22 cellular contexts compared by ENCODE assay signal in genomic region chr6:142696123-142696522, GRCh38.
DNase-seq lines count a peak whose midpoint lies in the region; ATAC-seq and TF ChIP-seq lines count a peak whose summit lies in the region.
"Had no signal": no experiment of that assay in that cellular context is flagged by ENCODE, and none has a peak within 500 bp of the region (broad histone marks: within the 10 kb centered on the region; RNA-seq: fewer than 3 reads in every experiment).

No MANE protein-coding gene starts in this region.

- H3K27me3 ChIP-seq in esophagus squamous epithelium = no peaks in the 10 kb centered on the region
- H3K27me3 ChIP-seq: BLaER1 treated with 17β-estradiol and CSF1 and Interleukin-3, amounts not matched to agents 10 nM and 100 nM; upper lobe of left lung had no signal

- no peak for TF ChIP-seq POLR2A in esophagus squamous epithelium (IDR thresholded peaks at IDR 0.05)

- no peaks in the 10 kb centered on the region for H3K9me3 ChIP-seq in esophagus squamous epithelium
- H3K9me3 ChIP-seq: A549; BLaER1 treated with 17β-estradiol and CSF1 and Interleukin-3, amounts not matched to agents 10 nM and 100 nM; upper lobe of left lung had no signal

- peaks cover 0 to 34% (median 8%) of the 10 kb centered on the region in 3 donors for H3K4me1 ChIP-seq in esophagus squamous epithelium

- peak overlapping the region; percentile 56 for H3K27ac ChIP-seq in 22Rv1
- peak overlapping the region in 3 of 4 donors; percentile 3 to 60 (median 34) for H3K27ac ChIP-seq in esophagus squamous epithelium
- H3K27ac ChIP-seq: BLaER1 treated with 17β-estradiol and CSF1 and Interleukin-3, amounts not matched to agents 10 nM and 100 nM had no signal

- no peaks in the 10 kb centered on the region for H3K36me3 Mint-ChIP-seq in nephron progenitor cell (ENCODE audit: low read depth)
- no peaks in the 10 kb centered on the region for H3K36me3 Mint-ChIP-seq in T-helper 2 cell treated with Interferon-gamma antibody and Interleukin-4, amounts not matched to agents 5 μg/mL and 100 μg/mL, for 36 hours (ENCODE audit: low read depth)

- H3K27me3 Mint-ChIP-seq in nephron progenitor cell (ENCODE audit: low read depth, poor library complexity) = peaks cover 4% of the 10 kb centered on the region
- H3K27me3 Mint-ChIP-seq in T-helper 2 cell treated with Interferon-gamma antibody and Interleukin-4, amounts not matched to agents 5 μg/mL and 100 μg/mL, for 36 hours (ENCODE audit: low read depth) = peaks cover 2% of the 10 kb centered on the region
- H3K27me3 Mint-ChIP-seq: stimulated activated naive CD8-positive, alpha-beta T cell treated with anti-CD3 and anti-CD28 coated beads, Interleukin-15, amount 100 ng/mL, for 72 hours had no signal

- H3K4me3 ChIP-seq in LNCaP clone FGC (ENCODE audit: low read depth, low read length) (0 out of 2 replicates have a peak overlapping the region, but pooled peaks have one; percentile 6), esophagus squamous epithelium (no peak overlapping the region)
- H3K4me3 ChIP-seq: A549; BLaER1 treated with 17β-estradiol and CSF1 and Interleukin-3, amounts not matched to agents 10 nM and 100 nM; upper lobe of left lung had no signal

- H3K9me3 Mint-ChIP-seq in nephron progenitor cell = no peaks in the 10 kb centered on the region
- H3K9me3 Mint-ChIP-seq in T-helper 2 cell treated with Interferon-gamma antibody and Interleukin-4, amounts not matched to agents 5 μg/mL and 100 μg/mL, for 36 hours = no peaks in the 10 kb centered on the region
- H3K9me3 Mint-ChIP-seq: dendritic cell treated with granulocyte-macrophage colony-stimulating factor and Interleukin-4, amounts not matched to agents 40 ng/mL and 50 ng/mL, for 4 days had no signal

- DNase-seq in LNCaP clone FGC (ENCODE audit: low read depth) = peak; percentile 38
- DNase-seq in esophagus squamous epithelium (lab: John Stamatoyannopoulos, UW) = no peak
- no peak for DNase-seq in nephron progenitor cell
- DNase-seq in T-helper 2 cell treated with Interferon-gamma antibody and Interleukin-4, amounts not matched to agents 5 μg/mL and 100 μg/mL, for 36 hours (ENCODE audit: low spot score) = no peak
- no peak for DNase-seq in DMS114 treated with DMSO at 0.1 percent for 48 hours (lab: John Stamatoyannopoulos, UW; ENCODE audit: unreplicated experiment)
- DNase-seq in middle frontal gyrus (ENCODE audit: extremely low spot score, low spot score) = no peak
- DNase-seq: activated CD8-positive, alpha-beta T cell treated with anti-CD3 and anti-CD28 coated beads, Interleukin-2, amount 10 ng/mL, durations not matched to agents 7 days and 5 days; activated gamma-delta T cell; caudate nucleus; KG1; NCI-H187; NCI-H69; retina; stimulated activated CD4-positive, alpha-beta T cell treated with anti-CD3 and anti-CD28 coated beads, Interleukin-12 subunit alpha, Interleukin-12 subunit beta, amount 100 ng/mL, for 4 hours; stimulated activated naive CD8-positive, alpha-beta T cell treated with anti-CD3 and anti-CD28 coated beads, Interleukin-15, amount 100 ng/mL, for 72 hours had no signal

- intact Hi-C loops in esophagus squamous epithelium (cut with DNase I) = loop anchor here (10.0 kb wide), 2 partner anchors 329 to 729 kb away; no protein-coding TSS in a partner anchor

- H3K36me3 ChIP-seq in esophagus squamous epithelium = no peaks in the 10 kb centered on the region
- H3K36me3 ChIP-seq: BLaER1 treated with 17β-estradiol and CSF1 and Interleukin-3, amounts not matched to agents 10 nM and 100 nM; upper lobe of left lung had no signal

- WGBS in esophagus squamous epithelium, 2 donors = 73 to 78% methylated on average over 3 of the region's 3 CpGs

- peak overlapping the region; percentile 43 for H3K27ac Mint-ChIP-seq in nephron progenitor cell
- no peak overlapping the region for H3K27ac Mint-ChIP-seq in T-helper 2 cell treated with Interferon-gamma antibody and Interleukin-4, amounts not matched to agents 5 μg/mL and 100 μg/mL, for 36 hours
- H3K27ac Mint-ChIP-seq: activated CD8-positive, alpha-beta T cell treated with anti-CD3 and anti-CD28 coated beads, Interleukin-2, amount 10 ng/mL, durations not matched to agents 7 days and 5 days; dendritic cell treated with granulocyte-macrophage colony-stimulating factor and Interleukin-4, amounts not matched to agents 40 ng/mL and 50 ng/mL, for 4 days had no signal

- H3K4me1 Mint-ChIP-seq in nephron progenitor cell = peaks cover 20% of the 10 kb centered on the region
- peaks cover 3% of the 10 kb centered on the region for H3K4me1 Mint-ChIP-seq in T-helper 2 cell treated with Interferon-gamma antibody and Interleukin-4, amounts not matched to agents 5 μg/mL and 100 μg/mL, for 36 hours (ENCODE audit: low read depth)

- ATAC-seq in GM21515 (IDR thresholded peaks at IDR 0.05; ENCODE audit: unreplicated experiment) = no peak
- ATAC-seq: A549; activated CD8-positive, alpha-beta T cell treated with anti-CD3 and anti-CD28 coated beads, Interleukin-2, amount 10 ng/mL, durations not matched to agents 7 days and 5 days; Right ventricle myocardium inferior; stimulated activated naive CD8-positive, alpha-beta T cell treated with anti-CD3 and anti-CD28 coated beads, Interleukin-15, amount 100 ng/mL, for 72 hours had no signal

- no peak for TF ChIP-seq CTCF in 22Rv1 (IDR thresholded peaks at IDR 0.05)
- no peak for TF ChIP-seq CTCF in LNCaP clone FGC (IDR thresholded peaks at IDR 0.05; ENCODE audit: control insufficient read depth, extremely low read depth, insufficient read depth)
- no peak for TF ChIP-seq CTCF in esophagus squamous epithelium (IDR thresholded peaks at IDR 0.05)
- no peak for TF ChIP-seq CTCF in nephron progenitor cell (IDR thresholded peaks at IDR 0.05)

- H3K4me3 Mint-ChIP-seq in nephron progenitor cell = no peak overlapping the region
- no peak overlapping the region for H3K4me3 Mint-ChIP-seq in T-helper 2 cell treated with Interferon-gamma antibody and Interleukin-4, amounts not matched to agents 5 μg/mL and 100 μg/mL, for 36 hours
- H3K4me3 Mint-ChIP-seq: activated CD8-positive, alpha-beta T cell treated with anti-CD3 and anti-CD28 coated beads, Interleukin-2, amount 10 ng/mL, durations not matched to agents 7 days and 5 days; dendritic cell treated with granulocyte-macrophage colony-stimulating factor and Interleukin-4, amounts not matched to agents 40 ng/mL and 50 ng/mL, for 4 days; stimulated activated naive CD8-positive, alpha-beta T cell treated with anti-CD3 and anti-CD28 coated beads, Interleukin-15, amount 100 ng/mL, for 72 hours had no signal
